1 cellular context compared by ENCODE assay signal in the genomic region with DNA sequence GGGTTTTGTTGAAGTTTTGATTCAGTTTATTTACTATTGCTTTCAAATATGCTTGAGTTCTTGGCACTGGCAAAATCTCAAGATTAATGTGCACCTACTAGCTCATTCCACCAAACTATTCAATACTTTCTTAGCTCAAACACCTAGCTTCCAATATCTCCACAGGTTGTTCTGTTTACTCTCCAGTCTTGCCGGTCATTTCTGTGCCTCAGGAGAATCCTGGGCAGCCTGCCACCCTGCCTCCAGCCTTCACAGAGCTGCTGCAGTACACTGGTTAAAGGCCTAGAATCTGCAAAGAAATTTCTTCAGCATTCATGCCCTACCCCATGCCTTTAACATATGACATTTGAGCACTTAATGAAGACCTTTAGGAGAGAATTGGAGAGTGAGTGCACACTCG.
TF ChIP-seq lines count a peak whose summit lies in the region.

No MANE protein-coding gene starts in this region.

TF ChIP-seq in GM23338, 12 proteins besides CTCF, POLR2A, EP300 and RAD21 (continued from another document):
- TF ChIP-seq EZH2phosphoT487 (IDR thresholded peaks at IDR 0.05; ENCODE audit: unreplicated experiment) = no peak
- TF ChIP-seq, protein P1, sequence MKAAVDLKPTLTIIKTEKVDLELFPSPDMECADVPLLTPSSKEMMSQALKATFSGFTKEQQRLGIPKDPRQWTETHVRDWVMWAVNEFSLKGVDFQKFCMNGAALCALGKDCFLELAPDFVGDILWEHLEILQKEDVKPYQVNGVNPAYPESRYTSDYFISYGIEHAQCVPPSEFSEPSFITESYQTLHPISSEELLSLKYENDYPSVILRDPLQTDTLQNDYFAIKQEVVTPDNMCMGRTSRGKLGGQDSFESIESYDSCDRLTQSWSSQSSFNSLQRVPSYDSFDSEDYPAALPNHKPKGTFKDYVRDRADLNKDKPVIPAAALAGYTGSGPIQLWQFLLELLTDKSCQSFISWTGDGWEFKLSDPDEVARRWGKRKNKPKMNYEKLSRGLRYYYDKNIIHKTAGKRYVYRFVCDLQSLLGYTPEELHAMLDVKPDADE (IDR thresholded peaks at IDR 0.05) = no peak
- TF ChIP-seq JUNB (IDR thresholded peaks at IDR 0.05; ENCODE audit: unreplicated experiment) = no peak
- no peak for TF ChIP-seq CREB1 (CRISPR knock-in tag; IDR thresholded peaks at IDR 0.05; ENCODE audit: low read depth)
- no peak for TF ChIP-seq POLR2AphosphoS5 (IDR thresholded peaks at IDR 0.05; ENCODE audit: low read depth)
